In the genomic region with DNA sequence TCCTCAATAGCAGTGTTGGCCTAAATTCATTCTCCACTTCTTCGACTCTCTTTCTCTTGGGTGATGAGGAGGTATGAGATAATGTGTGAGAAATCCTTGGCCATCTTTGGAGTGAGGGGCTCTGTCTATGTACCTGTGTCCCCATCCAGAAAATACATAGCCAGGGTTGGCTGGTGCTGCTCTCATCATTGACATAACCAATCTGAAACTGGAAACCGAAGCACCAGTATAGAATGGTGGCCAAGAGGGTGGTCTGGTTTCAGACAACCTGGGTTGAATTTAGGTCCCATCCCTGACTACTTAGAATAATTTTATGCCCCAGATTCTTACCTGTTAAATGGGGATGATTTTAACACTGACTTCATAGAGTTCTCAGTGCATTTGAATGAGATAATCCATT, we compare ENCODE assay signal across 15 cellular contexts.
DNase-seq lines count a peak whose midpoint lies in the region; ATAC-seq and TF ChIP-seq lines count a peak whose summit lies in the region.
"Had no signal": no experiment of that assay in that cellular context is flagged by ENCODE, and none has a peak within 500 bp of the region (broad histone marks: within the 10 kb centered on the region; RNA-seq: fewer than 3 reads in every experiment).

No MANE protein-coding gene starts in this region.

- H3K9me3 Mint-ChIP-seq in activated T-cell treated with anti-CD3 and anti-CD28 coated beads, Interleukin-2, amount 50 U/mL, for 72 hours = no peaks in the 10 kb centered on the region
- no peaks in the 10 kb centered on the region for H3K9me3 Mint-ChIP-seq in chondrocyte (ENCODE audit: low read depth)
- H3K9me3 Mint-ChIP-seq: activated B cell treated with CpG ODN at 0.5 μM for 24 hours, neural progenitor cell had no signal

- peaks cover 38% of the 10 kb centered on the region for H3K4me1 Mint-ChIP-seq in activated T-cell treated with anti-CD3 and anti-CD28 coated beads, Interleukin-2, amount 50 U/mL, for 72 hours (ENCODE audit: low read depth)
- H3K4me1 Mint-ChIP-seq in chondrocyte (ENCODE audit: low read depth) = peaks cover 68% of the 10 kb centered on the region

- no peak for ATAC-seq in activated T-cell treated with anti-CD3 and anti-CD28 coated beads, Interleukin-2, amount 50 U/mL, for 72 hours (replicated peaks in 1 of 2)
- ATAC-seq in HG02981 (IDR thresholded peaks at IDR 0.05; ENCODE audit: unreplicated experiment) = no peak
- ATAC-seq: body of pancreas had no signal

- no peaks in the 10 kb centered on the region for H3K27me3 Mint-ChIP-seq in activated T-cell treated with anti-CD3 and anti-CD28 coated beads, Interleukin-2, amount 50 U/mL, for 72 hours (ENCODE audit: low read depth)
- no peaks in the 10 kb centered on the region for H3K27me3 Mint-ChIP-seq in chondrocyte (ENCODE audit: low read depth)
- H3K27me3 Mint-ChIP-seq: activated B cell treated with CpG ODN at 0.5 μM for 24 hours had no signal

- peaks cover 31% of the 10 kb centered on the region for H3K4me1 ChIP-seq in SJCRH30

- no peaks in the 10 kb centered on the region for H3K27me3 ChIP-seq in SJCRH30
- H3K27me3 ChIP-seq: body of pancreas, neural progenitor cell, sigmoid colon had no signal

- H3K27ac Mint-ChIP-seq in activated T-cell treated with anti-CD3 and anti-CD28 coated beads, Interleukin-2, amount 50 U/mL, for 72 hours = peak overlapping the region; percentile 92
- peak overlapping the region; percentile 69 for H3K27ac Mint-ChIP-seq in chondrocyte (ENCODE audit: unreplicated experiment)
- H3K27ac Mint-ChIP-seq: neural progenitor cell had no signal

- no peaks in the 10 kb centered on the region for H3K36me3 ChIP-seq in SJCRH30
- H3K36me3 ChIP-seq: neural progenitor cell, sigmoid colon had no signal

- H3K9me3 ChIP-seq in SJCRH30 (replicated peaks) = no peaks in the 10 kb centered on the region
- H3K9me3 ChIP-seq: body of pancreas, sigmoid colon had no signal

- H3K27ac ChIP-seq in SJCRH30 (peak overlapping the region; percentile 36), skin epidermis (peak overlapping the region in 12 of 21 experiments; percentile 17 to 77 (median 44))
- H3K27ac ChIP-seq: body of pancreas, neural progenitor cell, sigmoid colon had no signal

- no peak for TF ChIP-seq CTCF in chondrocyte (IDR thresholded peaks at IDR 0.05)
- TF ChIP-seq CTCF in GM10266 (IDR thresholded peaks at IDR 0.05; ENCODE audit: control insufficient read depth, insufficient read depth, low read depth, missing control alignments) = no peak

- no peak for DNase-seq in activated T-cell treated with anti-CD3 and anti-CD28 coated beads, Interleukin-2, amount 50 U/mL, for 72 hours
- DNase-seq in activated T-cell treated with anti-CD3 and anti-CD28 coated beads, Interleukin-2, amount 50 U/mL, for 48 hours = no peak
- DNase-seq in SJCRH30 (no peak), chondrocyte (ENCODE audit: low spot score) (no peak), GM10266 (ENCODE audit: extremely low spot score) (no peak)
- no peak for DNase-seq in stimulated activated naive CD4-positive, alpha-beta T cell treated with Interleukin-2 at 50 U/mL for 16 hours (lab: John Stamatoyannopoulos, UW)
- DNase-seq: activated B cell treated with CpG ODN at 0.5 μM for 24 hours, DMS153, NCI-H1694, NCI-H510A, sigmoid colon had no signal

- H3K4me3 Mint-ChIP-seq in activated T-cell treated with anti-CD3 and anti-CD28 coated beads, Interleukin-2, amount 50 U/mL, for 72 hours = peak overlapping the region; percentile 66 to 75
- no peak overlapping the region for H3K4me3 Mint-ChIP-seq in chondrocyte (ENCODE audit: unreplicated experiment)
- H3K4me3 Mint-ChIP-seq: neural progenitor cell had no signal

- no peak overlapping the region for H3K4me3 ChIP-seq in SJCRH30
- H3K4me3 ChIP-seq in skin epidermis = no peak overlapping the region
- H3K4me3 ChIP-seq: body of pancreas, neural progenitor cell, sigmoid colon had no signal

- H3K36me3 Mint-ChIP-seq in activated T-cell treated with anti-CD3 and anti-CD28 coated beads, Interleukin-2, amount 50 U/mL, for 72 hours (ENCODE audit: insufficient read depth in 2 of 2) = no peaks in the 10 kb centered on the region
- H3K36me3 Mint-ChIP-seq in chondrocyte (ENCODE audit: low read depth) = no peaks in the 10 kb centered on the region
